In the genomic region with DNA sequence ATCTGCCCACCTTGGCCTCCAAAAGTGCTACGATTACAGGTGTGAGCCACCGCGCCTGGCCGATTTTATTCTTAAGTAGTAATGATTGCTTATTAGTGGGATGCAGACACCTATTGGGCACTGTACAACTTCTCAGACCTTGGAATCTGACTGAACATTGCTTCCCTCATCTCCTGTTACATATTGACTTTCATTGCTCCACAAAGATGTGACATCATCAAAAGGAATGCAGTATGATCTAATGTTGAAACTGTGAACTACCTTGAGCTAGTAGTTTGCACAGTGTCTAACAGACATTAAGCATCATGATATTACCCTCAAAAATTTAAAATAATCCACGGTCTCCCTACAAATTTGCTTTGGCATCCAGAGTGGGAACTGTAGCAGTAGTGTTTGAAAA, we compare ENCODE assay signal across 14 cellular contexts.
DNase-seq lines count a peak whose midpoint lies in the region; ATAC-seq and TF ChIP-seq lines count a peak whose summit lies in the region.
"Had no signal": no experiment of that assay in that cellular context is flagged by ENCODE, and none has a peak within 500 bp of the region (broad histone marks: within the 10 kb centered on the region; RNA-seq: fewer than 3 reads in every experiment).

No MANE protein-coding gene starts in this region.

- no peak for TF ChIP-seq CTCF in cardiac fibroblast (IDR thresholded peaks at IDR 0.05; ENCODE audit: low read depth, low read length)
- no peak for TF ChIP-seq CTCF in sigmoid colon (IDR thresholded peaks at IDR 0.05)

- no peak overlapping the region for H2AK5ac ChIP-seq in mesenchymal stem cell (ENCODE audit: low read length, severe bottlenecking)
- no peak overlapping the region for H2AK5ac ChIP-seq in mesendoderm (ENCODE audit: low read length)

- DNase-seq in DMS53 (lab: John Stamatoyannopoulos, UW) (peak; percentile 58), NCI-H226 (peak; percentile 84), cardiac fibroblast (ENCODE audit: low read depth in 2 of 2) (peak; percentile 37 to 81), mesenchymal stem cell (peak; percentile 23), LoVo (ENCODE audit: low spot score) (no peak), sigmoid colon (no peak), mesendoderm (no peak)
- DNase-seq: activated naive CD4-positive, alpha-beta T cell treated with anti-CD3 and anti-CD28 coated beads, Interleukin-2, amount 50 U/mL, for 16 hours; NCI-H524 treated with DMSO at 0.1 percent for 48 hours; stimulated activated CD4-positive, alpha-beta T cell treated with anti-CD3 and anti-CD28 coated beads, Interleukin-2, amount 100 ng/mL, for 48 hours had no signal

- ATAC-seq in HG03520 (IDR thresholded peaks at IDR 0.05; ENCODE audit: unreplicated experiment) = no peak
- ATAC-seq: stimulated activated effector memory CD8-positive, alpha-beta T cell treated with anti-CD3 and anti-CD28 coated beads, Interleukin-12 subunit alpha, Interleukin-12 subunit beta, amount 100 ng/mL, for 72 hours had no signal

- intact Hi-C loops in sigmoid colon (cut with DNase I) = no loop called here

- no peak overlapping the region for H3K4me3 ChIP-seq in cardiac fibroblast (replicated peaks in 1 of 2; ENCODE audit: low read depth in 2 of 2, low read length in 2 of 2)
- H3K4me3 ChIP-seq in mesenchymal stem cell (ENCODE audit: insufficient read depth in 1 of 2, low read depth in 1 of 2, low read length in 2 of 2) = no peak overlapping the region
- no peak overlapping the region for H3K4me3 ChIP-seq in sigmoid colon
- H3K4me3 ChIP-seq in mesendoderm (ENCODE audit: low read length) = no peak overlapping the region
- H3K4me3 ChIP-seq: SJCRH30 had no signal

- H3K4ac ChIP-seq in mesenchymal stem cell (ENCODE audit: low read depth in 1 of 2, low read length in 2 of 2) (no peak overlapping the region), mesendoderm (ENCODE audit: low read depth, low read length) (no peak overlapping the region)

- H3K4me2 ChIP-seq in mesenchymal stem cell (ENCODE audit: low read length, poor library complexity, severe bottlenecking) (no peak overlapping the region), mesendoderm (ENCODE audit: low read length) (no peak overlapping the region)

- H3K23ac ChIP-seq in mesenchymal stem cell (ENCODE audit: low read length in 2 of 2) = no peak overlapping the region
- H3K23ac ChIP-seq in mesendoderm (ENCODE audit: low read length) = no peak overlapping the region

- H2BK15ac ChIP-seq in mesenchymal stem cell (ENCODE audit: low read depth, poor library complexity, severe bottlenecking) = no peak overlapping the region
- no peak overlapping the region for H2BK15ac ChIP-seq in mesendoderm (replicated peaks; ENCODE audit: low read depth)

- H3K36me3 ChIP-seq in mesenchymal stem cell (ENCODE audit: control insufficient read depth in 1 of 2, insufficient read depth in 2 of 2, low read depth in 1 of 2, low read length in 2 of 2) (no peaks in the 10 kb centered on the region), sigmoid colon (no peaks in the 10 kb centered on the region), mesendoderm (ENCODE audit: control insufficient read depth, insufficient read depth, low read length) (no peaks in the 10 kb centered on the region)
- H3K36me3 ChIP-seq: SJCRH30 had no signal

- H3K27me3 ChIP-seq in mesenchymal stem cell (ENCODE audit: control insufficient read depth in 1 of 2, insufficient read depth in 1 of 2, low read length in 2 of 2) (peaks cover 0 to 6% of the 10 kb centered on the region in 2 experiments), sigmoid colon (no peaks in the 10 kb centered on the region), mesendoderm (ENCODE audit: insufficient read depth, low read length, poor library complexity) (no peaks in the 10 kb centered on the region)
- H3K27me3 ChIP-seq: SJCRH30 had no signal

- H3K4me1 ChIP-seq in mesenchymal stem cell (ENCODE audit: control insufficient read depth, insufficient read depth, low read depth, low read length) (peaks cover 12% of the 10 kb centered on the region), sigmoid colon (no peaks in the 10 kb centered on the region), mesendoderm (ENCODE audit: control insufficient read depth, low read depth, low read length) (peaks cover 10% of the 10 kb centered on the region)

- H2BK12ac ChIP-seq in mesenchymal stem cell (ENCODE audit: low read length in 2 of 2) = no peak overlapping the region

- no peak for TF ChIP-seq EP300 in sigmoid colon (IDR thresholded peaks at IDR 0.05)

- H4K8ac ChIP-seq in mesenchymal stem cell (ENCODE audit: low read length) (no peak overlapping the region), mesendoderm (ENCODE audit: low read depth, low read length) (no peak overlapping the region)

- H4K5ac ChIP-seq in mesendoderm (ENCODE audit: low read length) = no peak overlapping the region

- no CpG with 5 or more reads among the region's 5 CpGs for WGBS in mesenchymal stem cell
- 93% methylated on average over 5 of the region's 5 CpGs for WGBS in sigmoid colon, 2 donors
- WGBS in mesendoderm (ENCODE audit: extremely low coverage, insufficient coverage, low lambda C conversion rate) = no CpG with 5 or more reads among the region's 5 CpGs

- no peak overlapping the region for H4K91ac ChIP-seq in mesenchymal stem cell (ENCODE audit: low read length)

- peak overlapping the region; percentile 87 for H3K27ac ChIP-seq in mesenchymal stem cell (ENCODE audit: low read length, poor library complexity, severe bottlenecking)
- H3K27ac ChIP-seq in sigmoid colon = no peak overlapping the region
- no peak overlapping the region for H3K27ac ChIP-seq in mesendoderm (ENCODE audit: low read depth, low read length)
- H3K27ac ChIP-seq: C4-2B, SJCRH30 had no signal

- H3K14ac ChIP-seq in mesenchymal stem cell (ENCODE audit: low read length in 2 of 2) = no peak overlapping the region

- no peak overlapping the region for H3K9ac ChIP-seq in mesenchymal stem cell (ENCODE audit: low read length)
- H3K9ac ChIP-seq in mesendoderm (ENCODE audit: low read length) = no peak overlapping the region

- no peak overlapping the region for H2AFZ ChIP-seq in mesenchymal stem cell (ENCODE audit: low read depth, low read length)

- H3K56ac ChIP-seq in mesendoderm (ENCODE audit: low read length) = no peak overlapping the region

- H2BK5ac ChIP-seq in mesenchymal stem cell (ENCODE audit: low read depth, low read length, poor library complexity, severe bottlenecking) (no peak overlapping the region), mesendoderm (ENCODE audit: low read length) (no peak overlapping the region)

- no peak for TF ChIP-seq POLR2A in sigmoid colon (IDR thresholded peaks at IDR 0.05)

- H3K9me3 ChIP-seq in mesenchymal stem cell (ENCODE audit: control insufficient read depth, low read length) (peaks cover 3% of the 10 kb centered on the region), sigmoid colon (no peaks in the 10 kb centered on the region)

- no peak overlapping the region for H3K18ac ChIP-seq in mesenchymal stem cell (ENCODE audit: low read depth in 1 of 2, low read length in 2 of 2)
- no peak overlapping the region for H3K18ac ChIP-seq in mesendoderm (ENCODE audit: low read length)

- H2BK120ac ChIP-seq in mesenchymal stem cell (ENCODE audit: low read depth, low read length) (no peak overlapping the region), mesendoderm (ENCODE audit: low read depth, low read length) (no peak overlapping the region)

- no peaks in the 10 kb centered on the region for H3K79me2 ChIP-seq in mesendoderm (ENCODE audit: control insufficient read depth, insufficient read depth, low read length)

- H3K79me1 ChIP-seq in mesenchymal stem cell (replicated peaks; ENCODE audit: low read length, poor library complexity, severe bottlenecking) = no peaks in the 10 kb centered on the region
- H3K79me1 ChIP-seq in mesendoderm (ENCODE audit: low read length) = no peaks in the 10 kb centered on the region

Comparison
In these comparisons a context has a peak if more than half of its experiments do, and no peak if none do; other contexts are left out.
1. DNase-seq: peak in DMS53 (single experiment), NCI-H226 (single experiment), cardiac fibroblast (2 of 2) and mesenchymal stem cell (single experiment); none in LoVo (single experiment), sigmoid colon (single experiment) and mesendoderm (single experiment).